Comparison of ENCODE assay signal across 8 cellular contexts in genomic region chr2:19989342-19989680, GRCh38. TPM values are rescaled to one million over a fixed set of nuclear protein-coding genes. Genes with fewer than 3 reads are reported as not detected.
A peak's percentile ranks its signal among the peaks of the same experiment; 100 is the strongest.
DNase-seq lines count a peak whose midpoint lies in the region; ATAC-seq, FAIRE-seq and TF ChIP-seq lines count a peak whose summit lies in the region.

No MANE protein-coding gene starts in this region.

- H3K4me3 ChIP-seq in CD4-positive, CD25-positive, alpha-beta regulatory T cell (ENCODE audit: low read depth, low read length) = peak overlapping the region; percentile 78
- H3K4me3 ChIP-seq in ectodermal cell (ENCODE audit: insufficient read depth, low read depth, low read length) = peak overlapping the region; percentile 83

- peaks cover 2% of the 10 kb centered on the region for H3K36me3 Mint-ChIP-seq in CD4-positive, CD25-positive, alpha-beta regulatory T cell
- peaks cover 30% of the 10 kb centered on the region for H3K36me3 Mint-ChIP-seq in nephron progenitor cell (ENCODE audit: low read depth)

- peaks cover 24% of the 10 kb centered on the region for H3K27me3 ChIP-seq in CD4-positive, CD25-positive, alpha-beta regulatory T cell (ENCODE audit: control insufficient read depth, insufficient read depth, low read length)
- no peaks in the 10 kb centered on the region for H3K27me3 ChIP-seq in ectodermal cell (ENCODE audit: control insufficient read depth, insufficient read depth, low read length, poor library complexity, severe bottlenecking)

- H3K9me3 Mint-ChIP-seq in CD4-positive, CD25-positive, alpha-beta regulatory T cell = no peaks in the 10 kb centered on the region
- H3K9me3 Mint-ChIP-seq in nephron progenitor cell = no peaks in the 10 kb centered on the region

- H3K4me1 Mint-ChIP-seq in CD4-positive, CD25-positive, alpha-beta regulatory T cell = peaks cover 17 to 26% (median 23%) of the 10 kb centered on the region in 4 donors
- peaks cover 51% of the 10 kb centered on the region for H3K4me1 Mint-ChIP-seq in nephron progenitor cell

- WGBS in ectodermal cell, 2 experiments = 0% methylated on average over 5 to 8 of the region's 8 CpGs

- ATAC-seq in CD4-positive, CD25-positive, alpha-beta regulatory T cell (ENCODE audit: low read depth in 2 of 2) = no peak
- no peak for ATAC-seq in HG02973 (IDR thresholded peaks at IDR 0.05; ENCODE audit: unreplicated experiment)

- H3K4me1 ChIP-seq in CD4-positive, CD25-positive, alpha-beta regulatory T cell (ENCODE audit: control insufficient read depth, insufficient read depth, low read length, poor library complexity, severe bottlenecking) = peaks cover 15% of the 10 kb centered on the region
- no peaks in the 10 kb centered on the region for H3K4me1 ChIP-seq in ectodermal cell (ENCODE audit: control insufficient read depth, insufficient read depth, low read length)

- peak overlapping the region; percentile 77 to 94 (median 92) for H3K4me3 Mint-ChIP-seq in CD4-positive, CD25-positive, alpha-beta regulatory T cell
- peak overlapping the region; percentile 97 for H3K4me3 Mint-ChIP-seq in nephron progenitor cell

- H3K27me3 Mint-ChIP-seq in CD4-positive, CD25-positive, alpha-beta regulatory T cell = peaks cover 24% of the 10 kb centered on the region
- peaks cover 2% of the 10 kb centered on the region for H3K27me3 Mint-ChIP-seq in nephron progenitor cell (ENCODE audit: low read depth, poor library complexity)

- no peaks in the 10 kb centered on the region for H3K9me3 ChIP-seq in CD4-positive, CD25-positive, alpha-beta regulatory T cell (ENCODE audit: control insufficient read depth in 2 of 2, low read length in 2 of 2)
- H3K9me3 ChIP-seq in ectodermal cell (ENCODE audit: control insufficient read depth, low read length) = no peaks in the 10 kb centered on the region

- H3K27ac ChIP-seq in CD4-positive, CD25-positive, alpha-beta regulatory T cell (ENCODE audit: insufficient read depth, low read length, poor library complexity, severe bottlenecking) = no peak overlapping the region
- peak overlapping the region; percentile 77 for H3K27ac ChIP-seq in ectodermal cell (ENCODE audit: insufficient read depth, low read depth, low read length, poor library complexity, severe bottlenecking)

- H3K27ac Mint-ChIP-seq in CD4-positive, CD25-positive, alpha-beta regulatory T cell = peak overlapping the region in 2 of 3 donors; percentile 95
- H3K27ac Mint-ChIP-seq in nephron progenitor cell = peak overlapping the region; percentile 82

- no peak for TF ChIP-seq CTCF in nephron progenitor cell (IDR thresholded peaks at IDR 0.05)

- no peak for FAIRE-seq in frontal cortex (lab: Jason Lieb, UNC)

- no peaks in the 10 kb centered on the region for H3K36me3 ChIP-seq in CD4-positive, CD25-positive, alpha-beta regulatory T cell (ENCODE audit: control insufficient read depth, insufficient read depth, low read length)
- no peaks in the 10 kb centered on the region for H3K36me3 ChIP-seq in ectodermal cell (ENCODE audit: control insufficient read depth, insufficient read depth, low read length)

- no peak for DNase-seq in CD4-positive, CD25-positive, alpha-beta regulatory T cell
- peak; percentile 15 for DNase-seq in NAMALWA (ENCODE audit: low spot score)
- DNase-seq in nephron progenitor cell = no peak
- DNase-seq in GM03348 (ENCODE audit: low spot score) = no peak
- DNase-seq in frontal cortex (ENCODE audit: low spot score in 2 of 2) = no peak
- DNase-seq in NCI-H526 treated with DMSO at 0.1 percent for 48 hours (lab: John Stamatoyannopoulos, UW) = no peak

RNA-seq across cellular contexts. Expression of gene WDR35, which starts 0.6 kb away (rescaled TPM):
- 3.8 TPM for total RNA-seq in CD4-positive, CD25-positive, alpha-beta regulatory T cell
- polyA plus RNA-seq in CD4-positive, CD25-positive, alpha-beta regulatory T cell = 1 to 10 TPM; 1.3 to 2.6 (median 1.9) TPM
- polyA plus RNA-seq in ectodermal cell (2013, experiment 1 of 4) = 20.8 TPM
- 30.3 TPM for polyA plus RNA-seq in ectodermal cell (2013, experiment 2 of 4)
- polyA plus RNA-seq in ectodermal cell (2013, experiment 3 of 4) = 14.6 TPM
- 17.0 TPM for polyA plus RNA-seq in ectodermal cell (2013, experiment 4 of 4)
- 25.7 TPM for total RNA-seq in frontal cortex

RNA-seq across cellular contexts. Expression of gene MATN3, which starts 23.2 kb away (rescaled TPM):
- not detected for total RNA-seq in CD4-positive, CD25-positive, alpha-beta regulatory T cell
- polyA plus RNA-seq in CD4-positive, CD25-positive, alpha-beta regulatory T cell = not detected
- polyA plus RNA-seq in ectodermal cell (2013, experiment 1 of 4) = 2.2 TPM
- polyA plus RNA-seq in ectodermal cell (2013, experiment 2 of 4) = 2.8 TPM
- polyA plus RNA-seq in ectodermal cell (2013, experiment 3 of 4) = 2.3 TPM
- polyA plus RNA-seq in ectodermal cell (2013, experiment 4 of 4) = 2.5 TPM
- 1.6 TPM for total RNA-seq in frontal cortex
